8 cellular contexts compared by ENCODE assay signal in the genomic region with DNA sequence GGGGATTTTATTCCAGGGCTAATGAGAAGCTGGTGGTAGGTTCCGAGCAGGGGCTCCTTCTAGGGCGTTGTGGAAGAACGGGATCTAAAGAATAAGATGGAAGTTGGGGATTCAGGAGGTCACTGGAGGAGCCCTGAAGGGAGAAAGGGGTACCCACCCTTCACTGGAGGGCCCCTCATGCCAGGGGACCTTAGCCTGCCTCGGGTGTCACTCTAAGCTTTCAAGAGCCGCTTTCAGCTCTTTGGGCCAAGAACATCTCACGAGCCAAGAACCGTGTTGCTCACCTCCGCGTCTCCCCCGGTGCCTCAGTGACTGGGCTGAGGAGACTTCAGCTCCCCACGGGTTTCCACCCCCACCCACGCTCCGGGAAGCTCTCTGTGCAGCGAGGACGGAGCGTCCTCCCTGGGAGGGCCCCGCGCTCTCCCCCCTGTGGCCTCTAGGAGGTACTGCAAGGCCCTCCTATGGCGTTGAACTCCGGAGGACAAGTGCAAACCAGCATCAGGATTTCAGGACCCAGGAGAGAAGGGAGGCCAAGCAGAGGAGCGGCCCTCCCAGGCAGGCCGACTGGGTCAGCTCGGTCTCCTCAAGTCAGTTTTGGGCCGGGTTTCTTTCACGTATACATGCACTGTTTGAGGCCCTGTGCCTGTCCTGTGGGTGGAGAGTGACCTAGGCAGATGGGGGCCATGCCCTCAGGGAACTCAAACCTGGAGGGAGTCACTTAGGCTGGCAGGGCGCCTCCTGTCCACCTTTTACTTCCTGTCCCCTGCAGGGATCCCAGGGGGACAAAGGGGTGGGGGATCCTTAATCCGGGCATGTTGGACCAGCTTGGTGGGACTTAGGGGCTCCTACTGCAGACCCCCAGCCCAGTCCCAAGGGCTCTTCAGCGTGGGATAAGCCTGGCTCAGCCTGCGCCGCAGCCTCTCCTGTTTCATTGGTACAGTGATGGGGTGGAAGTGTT. TPM values are rescaled to one million over a fixed set of nuclear protein-coding genes. Genes with fewer than 3 reads are reported as not detected.
A peak's percentile ranks its signal among the peaks of the same experiment; 100 is the strongest.
DNase-seq lines count a peak whose midpoint lies in the region; ATAC-seq and TF ChIP-seq lines count a peak whose summit lies in the region.

No MANE protein-coding gene starts in this region.

- peaks cover 9% of the 10 kb centered on the region for H3K27me3 Mint-ChIP-seq in neural progenitor cell (ENCODE audit: insufficient read depth, low read depth)

- no peaks in the 10 kb centered on the region for H3K36me3 ChIP-seq in fibroblast of lung (ENCODE audit: control insufficient read depth, insufficient read depth, low read length)
- no peaks in the 10 kb centered on the region for H3K36me3 ChIP-seq in neural progenitor cell
- H3K36me3 ChIP-seq in stomach = peaks cover 0 to 11% (median 0%) of the 10 kb centered on the region in 4 donors

- 23 to 51% (median 26%) methylated on average over 13 to 30 of the region's 30 CpGs for WGBS in stomach, 5 donors

- H2AFZ ChIP-seq in fibroblast of lung (ENCODE audit: low read length) = no peak overlapping the region
- no peak overlapping the region for H2AFZ ChIP-seq in neural progenitor cell (replicated peaks)

- no peaks in the 10 kb centered on the region for H3K9me3 Mint-ChIP-seq in neural progenitor cell

- H3K4me3 ChIP-seq in HFF-Myc (replicated peaks; ENCODE audit: low read depth, low read length) = no peak overlapping the region
- no peak overlapping the region for H3K4me3 ChIP-seq in fibroblast of lung (replicated peaks in 1 of 4; ENCODE audit: control extremely low read depth in 1 of 4, insufficient read depth in 1 of 4, low read depth in 3 of 4, low read length in 4 of 4)
- H3K4me3 ChIP-seq in neural progenitor cell = no peak overlapping the region
- H3K4me3 ChIP-seq in stomach = no peak overlapping the region

- TF ChIP-seq CTCF in HFF-Myc (IDR thresholded peaks at IDR 0.05; ENCODE audit: low read depth, low read length, missing control alignments) (peak; percentile 96), fibroblast of lung (conservative IDR thresholded peaks at IDR 0.05 in 1 of 2, IDR thresholded peaks at IDR 0.05 in 1 of 2; ENCODE audit: low read depth in 1 of 2, low read length in 2 of 2) (peak; percentile 89 to 95), neural progenitor cell (IDR thresholded peaks at IDR 0.05) (peak; percentile 89), stomach (IDR thresholded peaks at IDR 0.05) (peak in 5 of 7 experiments; percentile 90 to 100 (median 97))

- ATAC-seq in GM18909 (IDR thresholded peaks at IDR 0.05; ENCODE audit: poor library complexity, unreplicated experiment) = no peak

- TF ChIP-seq POLR2A in stomach (IDR thresholded peaks at IDR 0.05) = no peak

- H3K4me1 ChIP-seq in fibroblast of lung (ENCODE audit: control insufficient read depth, extremely low read depth, insufficient read depth, low read length) = no peaks in the 10 kb centered on the region
- no peaks in the 10 kb centered on the region for H3K4me1 ChIP-seq in neural progenitor cell
- peaks cover 0 to 20% (median 8%) of the 10 kb centered on the region in 4 donors for H3K4me1 ChIP-seq in stomach

- intact Hi-C loops in stomach (cut with DNase I; ENCODE audit: low total_unique reads) = no loop called here

- H3K27me3 ChIP-seq in fibroblast of lung (ENCODE audit: control insufficient read depth, insufficient read depth, low read length) (peaks cover 3% of the 10 kb centered on the region), neural progenitor cell (peaks cover 4% of the 10 kb centered on the region), stomach (peaks cover 0 to 31% (median 0%) of the 10 kb centered on the region in 3 donors)

- H3K4me3 Mint-ChIP-seq in neural progenitor cell = no peak overlapping the region

- DNase-seq in CMK (ENCODE audit: low read depth) (peak; percentile 32), HFF-Myc (ENCODE audit: extremely low read depth, low read depth) (peak; percentile 15), OCI-M2 (lab: John Stamatoyannopoulos, UW; ENCODE audit: unreplicated experiment) (peak; percentile 50), fibroblast of lung (ENCODE audit: low read depth in 2 of 2) (peak; percentile 45 to 51), neural progenitor cell (ENCODE audit: low spot score) (peak; percentile 76), stomach (peak; percentile 70)
- peak; percentile 80 to 85 for DNase-seq in activated T-cell treated with anti-CD3 and anti-CD28 coated beads, Interleukin-2, amount 50 U/mL, for 48 hours

- H3K4me1 Mint-ChIP-seq in neural progenitor cell = no peaks in the 10 kb centered on the region

- H3K27ac ChIP-seq in fibroblast of lung (ENCODE audit: insufficient read depth, low read length) = no peak overlapping the region
- no peak overlapping the region for H3K27ac ChIP-seq in neural progenitor cell
- no peak overlapping the region for H3K27ac ChIP-seq in stomach

- H3K36me3 Mint-ChIP-seq in neural progenitor cell = no peaks in the 10 kb centered on the region

- no peak for TF ChIP-seq EP300 in stomach (IDR thresholded peaks at IDR 0.05)

- no peak overlapping the region for H3K9ac ChIP-seq in fibroblast of lung (ENCODE audit: insufficient read depth, low read length)
- no peak overlapping the region for H3K9ac ChIP-seq in neural progenitor cell

- H3K79me2 ChIP-seq in fibroblast of lung (ENCODE audit: control insufficient read depth, insufficient read depth, low read length) (no peaks in the 10 kb centered on the region), neural progenitor cell (ENCODE audit: low read depth) (no peaks in the 10 kb centered on the region)

- H3K4me2 ChIP-seq in fibroblast of lung (ENCODE audit: extremely low read depth, insufficient read depth, low read length) (peak overlapping the region; percentile 23), neural progenitor cell (no peak overlapping the region)

- no peaks in the 10 kb centered on the region for H4K20me1 ChIP-seq in fibroblast of lung (ENCODE audit: control insufficient read depth, extremely low read depth, insufficient read depth, low read length)
- H4K20me1 ChIP-seq in neural progenitor cell (ENCODE audit: low read depth) = peaks cover 6% of the 10 kb centered on the region

- H3K9me3 ChIP-seq in fibroblast of lung (ENCODE audit: control insufficient read depth, insufficient read depth, low read depth, low read length) (no peaks in the 10 kb centered on the region), neural progenitor cell (ENCODE audit: low read depth) (no peaks in the 10 kb centered on the region), stomach (no peaks in the 10 kb centered on the region)

- H3K27ac Mint-ChIP-seq in neural progenitor cell = no peak overlapping the region

- H3F3A ChIP-seq in neural progenitor cell (ENCODE audit: low read depth) = no peaks in the 10 kb centered on the region

RNA-seq across cellular contexts. Expression of gene KRTDAP, which starts 5.1 kb away (rescaled TPM):
- total RNA-seq in fibroblast of lung = not detected in 2 replicates
- polyA plus RNA-seq in fibroblast of lung = not detected in 2 replicates
- polyA plus RNA-seq in fibroblast of lung (2012) = not detected in 2 replicates
- not detected in 2 replicates for polyA minus RNA-seq in fibroblast of lung (ENCODE audit: low replicate concordance)
- total RNA-seq in neural progenitor cell (ENCODE audit: low replicate concordance) = not detected in 2 replicates
- total RNA-seq in stomach = not detected
- polyA plus RNA-seq in stomach = 1 to 10 TPM in 2 of 3 donors, not detected in 1; 2.3 to 3.0 TPM

RNA-seq across cellular contexts. Expression of gene DMKN, which starts 18.1 kb away (rescaled TPM):
- total RNA-seq in fibroblast of lung = 14.2 and 29.3 TPM in 2 replicates
- polyA plus RNA-seq in fibroblast of lung = 2.1 and 2.8 TPM in 2 replicates
- 5.7 and 6.4 TPM in 2 replicates for polyA plus RNA-seq in fibroblast of lung (2012)
- not detected in 2 replicates for polyA minus RNA-seq in fibroblast of lung (ENCODE audit: low replicate concordance)
- total RNA-seq in neural progenitor cell (ENCODE audit: low replicate concordance) = 175 and 208 TPM in 2 replicates
- total RNA-seq in stomach = 10 to 100 TPM in 2 of 5 donors, 1 to 10 TPM in 2, not detected in 1; 4.9 to 36.9 (median 20.2) TPM
- 100 to 1,000 TPM in 1 of 3 donors, 10 to 100 TPM in 2; 76.7 to 139 (median 83.6) TPM for polyA plus RNA-seq in stomach

RNA-seq across cellular contexts. Expression of gene SBSN, which starts 32.7 kb away (rescaled TPM):
- total RNA-seq in fibroblast of lung = 4.1 and 9.0 TPM in 2 replicates
- 1.6 TPM in 2 replicates for polyA plus RNA-seq in fibroblast of lung
- 3.4 and 3.7 TPM in 2 replicates for polyA plus RNA-seq in fibroblast of lung (2012)
- not detected in 2 replicates for polyA minus RNA-seq in fibroblast of lung (ENCODE audit: low replicate concordance)
- total RNA-seq in neural progenitor cell (ENCODE audit: low replicate concordance) = not detected in 2 replicates
- total RNA-seq in stomach = not detected
- polyA plus RNA-seq in stomach = 10 to 100 TPM in 1 of 3 donors, 1 to 10 TPM in 1, not detected in 1; 1.1 to 29.2 TPM

RNA-seq across cellular contexts. Expression of gene GAPDHS, which starts 37.9 kb away (rescaled TPM):
- not detected in 2 replicates for total RNA-seq in fibroblast of lung
- not detected in 2 replicates for polyA plus RNA-seq in fibroblast of lung
- not detected in 2 replicates for polyA plus RNA-seq in fibroblast of lung (2012)
- not detected in 2 replicates for polyA minus RNA-seq in fibroblast of lung (ENCODE audit: low replicate concordance)
- total RNA-seq in neural progenitor cell (ENCODE audit: low replicate concordance) = not detected in 2 replicates
- not detected for total RNA-seq in stomach
- polyA plus RNA-seq in stomach = not detected

RNA-seq across cellular contexts. Expression of gene FFAR2, which starts 47.3 kb away (rescaled TPM):
- total RNA-seq in fibroblast of lung = not detected in 2 replicates
- not detected in 2 replicates for polyA plus RNA-seq in fibroblast of lung
- not detected in 2 replicates for polyA plus RNA-seq in fibroblast of lung (2012)
- polyA minus RNA-seq in fibroblast of lung (ENCODE audit: low replicate concordance) = not detected in 2 replicates
- total RNA-seq in neural progenitor cell (ENCODE audit: low replicate concordance) = not detected in 2 replicates
- total RNA-seq in stomach = 1 to 10 TPM in 1 of 5 donors, not detected in 4; 1.4 TPM
- polyA plus RNA-seq in stomach = under 1 TPM; 0.35 to 0.62 (median 0.46) TPM

Comparison
In these comparisons a context has a peak if more than half of its experiments do, and no peak if none do; other contexts are left out.
1. DNase-seq: peak in every context shown above with its lines; median percentile 82 in activated T-cell treated with anti-CD3 and anti-CD28 coated beads, Interleukin-2, amount 50 U/mL, for 48 hours; 76 in neural progenitor cell; 70 in stomach; 50 in OCI-M2; 48 in fibroblast of lung; 32 in CMK; 15 in HFF-Myc.